Comparison of ENCODE assay signal across 8 cellular contexts in genomic region chr20:38731738-38732113, GRCh38. TPM values are rescaled to one million over a fixed set of nuclear protein-coding genes. Genes with fewer than 3 reads are reported as not detected.
DNase-seq lines count a peak whose midpoint lies in the region; TF ChIP-seq lines count a peak whose summit lies in the region.

No MANE protein-coding gene starts in this region.

- TF ChIP-seq CTCF in DOHH2 (IDR thresholded peaks at IDR 0.05; ENCODE audit: low read depth, low read length, poor library complexity, severe bottlenecking), result peak; percentile 17
- TF ChIP-seq CTCF in neural crest cell (conservative IDR thresholded peaks at IDR 0.05), result peak; percentile 5
- TF ChIP-seq CTCF in transverse colon (IDR thresholded peaks at IDR 0.05), result peak in 1 of 5 experiments; percentile 7

- H3F3A ChIP-seq in DOHH2 (ENCODE audit: control insufficient read depth, insufficient read depth), result no peaks in the 10 kb centered on the region

- peaks cover 8% of the 10 kb centered on the region for H3K9me3 Mint-ChIP-seq in activated T-helper 1 cell treated with anti-CD3 and anti-CD28 coated beads, Interleukin-12 subunit alpha, Interleukin-12 subunit beta, Interleukin-2, Interleukin-4 antibody, amounts not matched to agents 30 ng/mL and 10 ng/mL and 1 ng/mL, durations not matched to agents 14 hours and 24 hours and 36 hours
- no peaks in the 10 kb centered on the region for H3K9me3 Mint-ChIP-seq in neural crest cell

- H3K79me2 ChIP-seq in DOHH2 (ENCODE audit: control insufficient read depth, low read length), result no peaks in the 10 kb centered on the region

- H3K4me3 Mint-ChIP-seq in activated T-helper 1 cell treated with anti-CD3 and anti-CD28 coated beads, Interleukin-12 subunit alpha, Interleukin-12 subunit beta, Interleukin-2, Interleukin-4 antibody, amounts not matched to agents 30 ng/mL and 10 ng/mL and 1 ng/mL, durations not matched to agents 14 hours and 24 hours and 36 hours, result peak overlapping the region; percentile 7
- H3K4me3 Mint-ChIP-seq in neural crest cell, result no peak overlapping the region

- peaks cover 44% of the 10 kb centered on the region for H3K4me1 Mint-ChIP-seq in activated T-helper 1 cell treated with anti-CD3 and anti-CD28 coated beads, Interleukin-12 subunit alpha, Interleukin-12 subunit beta, Interleukin-2, Interleukin-4 antibody, amounts not matched to agents 30 ng/mL and 10 ng/mL and 1 ng/mL, durations not matched to agents 14 hours and 24 hours and 36 hours (ENCODE audit: low read depth)
- H3K4me1 Mint-ChIP-seq in neural crest cell, result peaks cover 32% of the 10 kb centered on the region

- no peak for TF ChIP-seq POLR2A in transverse colon (IDR thresholded peaks at IDR 0.05)

- in situ Hi-C loops in transverse colon (cut with MboI; ENCODE audit: low pct_ligation_motif_present in 1 of 4, low pct_unique_long_range_greater_than_20kb in 1 of 4, low sequenced_read_pairs in 3 of 4), result no loop called here

- H3K4me3 ChIP-seq in DOHH2 (ENCODE audit: low read length) (peak overlapping the region; percentile 56; the same call in 1 of the 2 replicates), transverse colon (no peak overlapping the region)

- TF ChIP-seq EP300 in transverse colon (IDR thresholded peaks at IDR 0.05; ENCODE audit: low read depth), result no peak

- peak overlapping the region; percentile 65 for H3K4me2 ChIP-seq in DOHH2 (ENCODE audit: low read length)

- peaks cover 3% of the 10 kb centered on the region for H3K36me3 Mint-ChIP-seq in activated T-helper 1 cell treated with anti-CD3 and anti-CD28 coated beads, Interleukin-12 subunit alpha, Interleukin-12 subunit beta, Interleukin-2, Interleukin-4 antibody, amounts not matched to agents 30 ng/mL and 10 ng/mL and 1 ng/mL, durations not matched to agents 14 hours and 24 hours and 36 hours (ENCODE audit: low read depth)
- H3K36me3 Mint-ChIP-seq in neural crest cell (ENCODE audit: low read depth), result peaks cover 2% of the 10 kb centered on the region

- peaks cover 59% of the 10 kb centered on the region for H3K27me3 ChIP-seq in DOHH2 (ENCODE audit: control insufficient read depth, low read length)
- peaks cover 97% of the 10 kb centered on the region for H3K27me3 ChIP-seq in transverse colon

- H3K4me1 ChIP-seq in DOHH2 (ENCODE audit: control insufficient read depth, low read length) (peaks cover 14% of the 10 kb centered on the region), transverse colon (peaks cover 3 to 15% (median 11%) of the 10 kb centered on the region in 4 donors)

- peaks cover 87% of the 10 kb centered on the region for H3K27me3 Mint-ChIP-seq in activated T-helper 1 cell treated with anti-CD3 and anti-CD28 coated beads, Interleukin-12 subunit alpha, Interleukin-12 subunit beta, Interleukin-2, Interleukin-4 antibody, amounts not matched to agents 30 ng/mL and 10 ng/mL and 1 ng/mL, durations not matched to agents 14 hours and 24 hours and 36 hours (ENCODE audit: insufficient read depth)
- peaks cover 100% of the 10 kb centered on the region for H3K27me3 Mint-ChIP-seq in neural crest cell (ENCODE audit: low read depth)

- no peaks in the 10 kb centered on the region for H4K20me1 ChIP-seq in DOHH2 (ENCODE audit: control insufficient read depth, insufficient read depth, low read depth, low read length)

- WGBS in transverse colon (ENCODE audit: low coverage in 1 of 2), 2 donors, result 40 to 71% methylated on average over 1 of the region's 1 CpG

- H3K27ac ChIP-seq in DOHH2 (ENCODE audit: low read depth, low read length) (no peak overlapping the region), transverse colon (no peak overlapping the region)

- H3K9me3 ChIP-seq in DOHH2 (ENCODE audit: control insufficient read depth, insufficient read depth, low read length) (no peaks in the 10 kb centered on the region), transverse colon (no peaks in the 10 kb centered on the region)

- DNase-seq in NCI-H2029 treated with DMSO at 0.1 percent for 48 hours (lab: John Stamatoyannopoulos, UW), result peak; percentile 28
- no peak for DNase-seq in NCI-H2029 (lab: John Stamatoyannopoulos, UW)
- DNase-seq in activated T-helper 1 cell treated with anti-CD3 and anti-CD28 coated beads, Interleukin-12 subunit alpha, Interleukin-12 subunit beta, Interleukin-2, Interleukin-4 antibody, amounts not matched to agents 30 ng/mL and 10 ng/mL and 1 ng/mL, durations not matched to agents 14 hours and 24 hours and 36 hours (ENCODE audit: low spot score), result no peak
- no peak for DNase-seq in neural crest cell (ENCODE audit: low read depth, low spot score)
- no peak for DNase-seq in NCI-H526 treated with DMSO at 0.1 percent for 48 hours (lab: John Stamatoyannopoulos, UW)
- DNase-seq in DMS153 treated with DMSO at 0.1 percent for 48 hours (lab: John Stamatoyannopoulos, UW; ENCODE audit: unreplicated experiment), result no peak
- DNase-seq in transverse colon, result no peak

- intact Hi-C loops in activated T-helper 1 cell treated with anti-CD3 and anti-CD28 coated beads, Interleukin-12 subunit alpha, Interleukin-12 subunit beta, Interleukin-2, Interleukin-4 antibody, amounts not matched to agents 30 ng/mL and 10 ng/mL and 1 ng/mL, durations not matched to agents 14 hours and 24 hours and 36 hours (cut with micrococcal nuclease), result loop anchor here (1.0 to 5.0 kb wide), 4 partner anchors 17 to 162 kb away; partner anchors contain the start of gene ACTR5
- intact Hi-C loops in transverse colon (cut with DNase I; ENCODE audit: low total_unique reads), result no loop called here

- no peaks in the 10 kb centered on the region for H3K36me3 ChIP-seq in DOHH2 (ENCODE audit: control insufficient read depth, low read length)
- H3K36me3 ChIP-seq in transverse colon, result no peaks in the 10 kb centered on the region

- H3K9me2 ChIP-seq in DOHH2 (replicated peaks; ENCODE audit: control insufficient read depth, low read length), result no peaks in the 10 kb centered on the region

- H3K27ac Mint-ChIP-seq in activated T-helper 1 cell treated with anti-CD3 and anti-CD28 coated beads, Interleukin-12 subunit alpha, Interleukin-12 subunit beta, Interleukin-2, Interleukin-4 antibody, amounts not matched to agents 30 ng/mL and 10 ng/mL and 1 ng/mL, durations not matched to agents 14 hours and 24 hours and 36 hours, result no peak overlapping the region
- no peak overlapping the region for H3K27ac Mint-ChIP-seq in neural crest cell (ENCODE audit: unreplicated experiment)

RNA-seq across cellular contexts. Expression of gene SLC32A1, which starts 7.4 kb away (rescaled TPM):
- not detected in 2 replicates for total RNA-seq in activated T-helper 1 cell treated with anti-CD3 and anti-CD28 coated beads, Interleukin-12 subunit alpha, Interleukin-12 subunit beta, Interleukin-2, Interleukin-4 antibody, amounts not matched to agents 30 ng/mL and 10 ng/mL and 1 ng/mL, durations not matched to agents 14 hours and 24 hours and 36 hours
- total RNA-seq in neural crest cell, result 0.09 and 0.16 TPM in 2 replicates
- not detected for total RNA-seq in transverse colon

RNA-seq across cellular contexts. Expression of gene ACTR5, which starts 16.5 kb away (rescaled TPM):
- total RNA-seq in activated T-helper 1 cell treated with anti-CD3 and anti-CD28 coated beads, Interleukin-12 subunit alpha, Interleukin-12 subunit beta, Interleukin-2, Interleukin-4 antibody, amounts not matched to agents 30 ng/mL and 10 ng/mL and 1 ng/mL, durations not matched to agents 14 hours and 24 hours and 36 hours, result 14.9 and 15.2 TPM in 2 replicates
- total RNA-seq in neural crest cell, result 14.3 and 14.9 TPM in 2 replicates
- 10 to 100 TPM in 3 of 4 donors, 1 to 10 TPM in 1; 7.2 to 21.3 (median 11.4) TPM for total RNA-seq in transverse colon
